ENCODE assay signal across 10 cellular contexts in the genomic region with DNA sequence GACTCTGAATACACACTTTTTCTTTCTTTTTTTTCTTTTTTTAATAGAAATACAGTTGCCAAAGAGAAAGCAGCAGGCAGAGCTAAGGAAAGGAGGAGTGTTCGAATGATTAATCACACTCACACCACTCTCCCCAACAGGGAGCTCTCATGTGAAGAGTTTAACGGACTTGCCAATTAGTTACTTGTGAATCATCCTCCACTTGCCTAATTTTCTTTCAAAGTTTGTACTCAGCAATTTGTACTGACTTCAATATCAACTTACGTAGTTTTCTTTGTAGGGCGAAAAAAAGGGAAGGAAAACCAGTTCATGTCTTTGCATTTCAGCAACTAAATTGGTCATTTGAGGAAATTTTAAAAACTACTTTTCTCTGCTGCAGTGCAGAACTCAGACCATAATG.
DNase-seq lines count a peak whose midpoint lies in the region; ATAC-seq and TF ChIP-seq lines count a peak whose summit lies in the region.
"Had no signal": no experiment of that assay in that cellular context is flagged by ENCODE, and none has a peak within 500 bp of the region (broad histone marks: within the 10 kb centered on the region; RNA-seq: fewer than 3 reads in every experiment).

No MANE protein-coding gene starts in this region.

- no peak for DNase-seq in activated CD8-positive, alpha-beta memory T cell treated with anti-CD3 and anti-CD28 coated beads, Interleukin-2, amount 10 ng/mL, durations not matched to agents 7 days and 5 days
- DNase-seq in activated CD8-positive, alpha-beta memory T cell treated with anti-CD3 and anti-CD28 coated beads for 24 hours: no peak
- peak; percentile 37 for DNase-seq in fibroblast of the conjunctiva (ENCODE audit: low read depth)
- peak; percentile 62 for DNase-seq in superior temporal gyrus (ENCODE audit: extremely low spot score)
- no peak for DNase-seq in DMS53 treated with DMSO at 0.1 percent for 48 hours (lab: John Stamatoyannopoulos, UW; ENCODE audit: unreplicated experiment)
- DNase-seq in stimulated activated CD4-positive, alpha-beta T cell treated with anti-CD3 and anti-CD28 coated beads, Interleukin-1b, Interleukin-23, amount 100 ng/mL, for 48 hours: no peak

- H3K27me3 ChIP-seq in OCI-LY3 (ENCODE audit: low read depth, low read length): no peaks in the 10 kb centered on the region

- H4K20me1 ChIP-seq in OCI-LY3 (ENCODE audit: insufficient read depth, low read length): no peaks in the 10 kb centered on the region; the same call in 1 of the 2 replicates

- ATAC-seq in activated CD8-positive, alpha-beta memory T cell treated with anti-CD3 and anti-CD28 coated beads, Interleukin-2, amount 10 ng/mL, durations not matched to agents 7 days and 5 days: no peak
- no peak for ATAC-seq in GM21576 (IDR thresholded peaks at IDR 0.05; ENCODE audit: unreplicated experiment)

- H3K4me1 Mint-ChIP-seq in activated CD8-positive, alpha-beta memory T cell treated with anti-CD3 and anti-CD28 coated beads, Interleukin-2, amount 10 ng/mL, durations not matched to agents 7 days and 5 days: peaks cover 83% of the 10 kb centered on the region

- peak overlapping the region; percentile 43 for H3K27ac ChIP-seq in OCI-LY3 (ENCODE audit: low read length)
- H3K27ac ChIP-seq: C4-2B, VCaP had no signal

- TF ChIP-seq CTCF in OCI-LY3 (IDR thresholded peaks at IDR 0.05; ENCODE audit: low read depth, low read length): no peak

- peak overlapping the region; percentile 62 for H3K4me2 ChIP-seq in OCI-LY3 (ENCODE audit: low read length)

- peak overlapping the region; percentile 41 for H3K4me3 ChIP-seq in OCI-LY3 (ENCODE audit: low read length)

- CTCF ChIA-PET in activated CD8-positive, alpha-beta memory T cell treated with anti-CD3 and anti-CD28 coated beads, Interleukin-2, amount 10 ng/mL, durations not matched to agents 7 days and 5 days (lab: Charles Lee): interaction anchor here (0.9 to 2.0 kb wide), 7 partner anchors 18 to 108 kb away, joined by 3 to 8 read pairs (median 3); no protein-coding TSS in a partner anchor

- H3K36me3 ChIP-seq in OCI-LY3 (replicated peaks; ENCODE audit: low read depth, low read length): peaks cover 16% of the 10 kb centered on the region

- H3K4me1 ChIP-seq in OCI-LY3 (ENCODE audit: low read length): peaks cover 33% of the 10 kb centered on the region

- no peaks in the 10 kb centered on the region for H3K9me3 Mint-ChIP-seq in activated CD8-positive, alpha-beta memory T cell treated with anti-CD3 and anti-CD28 coated beads, Interleukin-2, amount 10 ng/mL, durations not matched to agents 7 days and 5 days (ENCODE audit: low read depth)

- H3K9ac ChIP-seq in OCI-LY3 (ENCODE audit: low read length): peak overlapping the region; percentile 50

- peaks cover 49% of the 10 kb centered on the region for H3K36me3 Mint-ChIP-seq in activated CD8-positive, alpha-beta memory T cell treated with anti-CD3 and anti-CD28 coated beads, Interleukin-2, amount 10 ng/mL, durations not matched to agents 7 days and 5 days

- H3K27me3 Mint-ChIP-seq in activated CD8-positive, alpha-beta memory T cell treated with anti-CD3 and anti-CD28 coated beads, Interleukin-2, amount 10 ng/mL, durations not matched to agents 7 days and 5 days: no peaks in the 10 kb centered on the region

- H3K27ac Mint-ChIP-seq in activated CD8-positive, alpha-beta memory T cell treated with anti-CD3 and anti-CD28 coated beads, Interleukin-2, amount 10 ng/mL, durations not matched to agents 7 days and 5 days: peak overlapping the region; percentile 76

- H2AFZ ChIP-seq in OCI-LY3 (ENCODE audit: low read depth, low read length): no peak overlapping the region

- H3K9me3 ChIP-seq in OCI-LY3 (ENCODE audit: insufficient read depth, low read length): no peaks in the 10 kb centered on the region

- H3K79me2 ChIP-seq in OCI-LY3 (ENCODE audit: low read length): peaks cover 6% of the 10 kb centered on the region; the same call in 1 of the 2 replicates

- peak overlapping the region; percentile 25 for H3K4me3 Mint-ChIP-seq in activated CD8-positive, alpha-beta memory T cell treated with anti-CD3 and anti-CD28 coated beads, Interleukin-2, amount 10 ng/mL, durations not matched to agents 7 days and 5 days

Comparison
In these comparisons a context has a peak if more than half of its experiments do, and no peak if none do; other contexts are left out.
1. DNase-seq: peak in fibroblast of the conjunctiva (single experiment) and superior temporal gyrus (single experiment); none in activated CD8-positive, alpha-beta memory T cell treated with anti-CD3 and anti-CD28 coated beads, Interleukin-2, amount 10 ng/mL, durations not matched to agents 7 days and 5 days (single experiment), activated CD8-positive, alpha-beta memory T cell treated with anti-CD3 and anti-CD28 coated beads for 24 hours (single experiment), DMS53 treated with DMSO at 0.1 percent for 48 hours (single experiment) and stimulated activated CD4-positive, alpha-beta T cell treated with anti-CD3 and anti-CD28 coated beads, Interleukin-1b, Interleukin-23, amount 100 ng/mL, for 48 hours (single experiment).